Comparison of ENCODE assay signal across 18 cellular contexts in genomic region chr15:91426412-91426811, GRCh38.
DNase-seq lines count a peak whose midpoint lies in the region; ATAC-seq and TF ChIP-seq lines count a peak whose summit lies in the region.
"Had no signal": no experiment of that assay in that cellular context is flagged by ENCODE, and none has a peak within 500 bp of the region (broad histone marks: within the 10 kb centered on the region; RNA-seq: fewer than 3 reads in every experiment).

No MANE protein-coding gene starts in this region.

- ATAC-seq in RWPE2 (ENCODE audit: low read depth) (peak; percentile 90), heart left ventricle (no peak), HG03342 (IDR thresholded peaks at IDR 0.05; ENCODE audit: unreplicated experiment) (no peak)

- peak; percentile 47 for DNase-seq in stimulated activated CD4-positive, alpha-beta T cell treated with anti-CD3 and anti-CD28 coated beads, Interleukin-1b, Interleukin-23, amount 100 ng/mL, for 48 hours
- DNase-seq in stimulated activated CD4-positive, alpha-beta T cell treated with anti-CD3 and anti-CD28 coated beads, Interleukin-4, amount 100 ng/mL, for 4 hours, result no peak
- DNase-seq in RWPE2 (ENCODE audit: low spot score) (peak; percentile 69), epithelial cell of proximal tubule (ENCODE audit: low read depth) (peak; percentile 89), heart left ventricle (no peak)
- DNase-seq in stimulated activated CD8-positive, alpha-beta memory T cell treated with anti-CD3 and anti-CD28 coated beads, Interleukin-4, amount 100 ng/mL, for 48 hours, result peak; percentile 29
- DNase-seq: activated CD4-positive, CD25-positive, alpha-beta regulatory T cell; activated CD8-positive, alpha-beta memory T cell treated with anti-CD3 and anti-CD28 coated beads, Interleukin-2, amount 50 U/mL, for 48 hours; amniotic stem cell; DMS 273 treated with DMSO at 0.1 percent for 48 hours; GF-D8; NCI-H2029; NCI-H510A; ovary; SHP77 treated with DMSO at 0.1 percent for 48 hours; sigmoid colon had no signal

- H3K36me3 ChIP-seq in RWPE2 (ENCODE audit: low read depth), result no peaks in the 10 kb centered on the region
- H3K36me3 ChIP-seq in heart left ventricle, result no peaks in the 10 kb centered on the region
- H3K36me3 ChIP-seq: BLaER1, ovary, sigmoid colon had no signal

- H3K4me3 ChIP-seq in RWPE2 (ENCODE audit: severe bottlenecking) (no peak overlapping the region), epithelial cell of proximal tubule (ENCODE audit: low read depth, low read length) (no peak overlapping the region), heart left ventricle (no peak overlapping the region)
- H3K4me3 ChIP-seq: BLaER1, ovary, sigmoid colon had no signal

- no peak for TF ChIP-seq POLR2A in heart left ventricle (IDR thresholded peaks at IDR 0.05)

- H3K4me1 ChIP-seq in RWPE2 (ENCODE audit: insufficient read depth, poor library complexity, severe bottlenecking) (no peaks in the 10 kb centered on the region), heart left ventricle (peaks cover 0 to 4% (median 0%) of the 10 kb centered on the region in 12 donors)
- H3K4me1 ChIP-seq: BLaER1, sigmoid colon had no signal

- WGBS in heart left ventricle, 4 donors, result 80 to 94% (median 87%) methylated on average over 3 to 4 of the region's 4 CpGs

- no peaks in the 10 kb centered on the region for H3K27me3 ChIP-seq in RWPE2 (ENCODE audit: insufficient read depth, poor library complexity, severe bottlenecking)
- no peaks in the 10 kb centered on the region for H3K27me3 ChIP-seq in heart left ventricle
- H3K27me3 ChIP-seq: BLaER1, ovary, sigmoid colon had no signal

- TF ChIP-seq CTCF in RWPE2 (IDR thresholded peaks at IDR 0.05; ENCODE audit: poor library complexity, severe bottlenecking) (no peak), epithelial cell of proximal tubule (conservative IDR thresholded peaks at IDR 0.05; ENCODE audit: low read depth, low read length) (no peak), heart left ventricle (IDR thresholded peaks at IDR 0.05) (no peak)

- H3K27ac ChIP-seq in RWPE2 (ENCODE audit: poor library complexity, severe bottlenecking), result no peak overlapping the region
- no peak overlapping the region for H3K27ac ChIP-seq in heart left ventricle
- H3K27ac ChIP-seq: BLaER1, ovary, sigmoid colon had no signal

- H3K9me3 ChIP-seq in RWPE2 (ENCODE audit: severe bottlenecking) (no peaks in the 10 kb centered on the region), heart left ventricle (no peaks in the 10 kb centered on the region)
- H3K9me3 ChIP-seq: BLaER1, ovary, sigmoid colon had no signal

- intact Hi-C loops in heart left ventricle (cut with DNase I), result no loop called here

Comparison
In these comparisons a context has a peak if more than half of its experiments do, and no peak if none do; other contexts are left out.
1. DNase-seq: peak in stimulated activated CD4-positive, alpha-beta T cell treated with anti-CD3 and anti-CD28 coated beads, Interleukin-1b, Interleukin-23, amount 100 ng/mL, for 48 hours (single experiment), RWPE2 (single experiment), epithelial cell of proximal tubule (single experiment) and stimulated activated CD8-positive, alpha-beta memory T cell treated with anti-CD3 and anti-CD28 coated beads, Interleukin-4, amount 100 ng/mL, for 48 hours (single experiment); none in stimulated activated CD4-positive, alpha-beta T cell treated with anti-CD3 and anti-CD28 coated beads, Interleukin-4, amount 100 ng/mL, for 4 hours (0 of 2) and heart left ventricle (0 of 5).